24 cellular contexts compared by ENCODE assay signal in genomic region chrX:127457161-127457560, GRCh38.
DNase-seq lines count a peak whose midpoint lies in the region; FAIRE-seq and TF ChIP-seq lines count a peak whose summit lies in the region.
"Had no signal": no experiment of that assay in that cellular context is flagged by ENCODE, and none has a peak within 500 bp of the region (broad histone marks: within the 10 kb centered on the region; RNA-seq: fewer than 3 reads in every experiment).

No MANE protein-coding gene starts in this region.

- H3K4me3 ChIP-seq in bronchial epithelial cell (ENCODE audit: low read depth, low read length): no peak overlapping the region
- H3K4me3 ChIP-seq: A549; BLaER1 treated with 17β-estradiol and CSF1 and Interleukin-3, amounts not matched to agents 10 nM and 100 nM; GM23248 had no signal

- H3K36me3 ChIP-seq in bronchial epithelial cell (ENCODE audit: control insufficient read depth, insufficient read depth, low read length): no peaks in the 10 kb centered on the region
- H3K36me3 ChIP-seq: BE2C; BLaER1 treated with 17β-estradiol and CSF1 and Interleukin-3, amounts not matched to agents 10 nM and 100 nM had no signal

- TF ChIP-seq CTCF in bronchial epithelial cell (IDR thresholded peaks at IDR 0.05; ENCODE audit: insufficient read depth, low read length, severe bottlenecking): no peak

- DNase-seq in HT1080 (ENCODE audit: low read depth): peak; percentile 60
- peak; percentile 14 for DNase-seq in RCC 7860 (ENCODE audit: low spot score)
- DNase-seq in bronchial epithelial cell (ENCODE audit: low read depth): peak; percentile 7
- peak; percentile 35 for DNase-seq in kidney tubule cell (ENCODE audit: low spot score)
- no peak for DNase-seq in SIG-M5 treated with dmso at 0.1 percent for 504 hours (lab: John Stamatoyannopoulos, UW; ENCODE audit: unreplicated experiment)
- no peak for DNase-seq in mesenteric fat pad (ENCODE audit: low spot score)
- DNase-seq in activated CD4-positive, alpha-beta T cell treated with anti-CD3 and anti-CD28 coated beads, Interleukin-2, amount 50 U/mL, for 48 hours: no peak
- DNase-seq: 8988T; ACHN; AML-193; BE2C; Calu3; CD4-positive, alpha-beta T cell; CD8-positive, alpha-beta memory T cell; DMS53; DMS79 treated with DMSO at 0.1 percent for 48 hours; GF-D8; GM23248; H7 had no signal

- H3K27me3 ChIP-seq in bronchial epithelial cell (ENCODE audit: control insufficient read depth, insufficient read depth, low read length): no peaks in the 10 kb centered on the region
- H3K27me3 ChIP-seq: BE2C had no signal

- FAIRE-seq in RCC 7860 (lab: Jason Lieb, UNC): no peak
- no peak for FAIRE-seq in bronchial epithelial cell (lab: Jason Lieb, UNC)
- FAIRE-seq: GM12891, GM18507, H1 had no signal

Comparison
In these comparisons a context has a peak if more than half of its experiments do, and no peak if none do; other contexts are left out.
1. DNase-seq: peak in HT1080 (single experiment), RCC 7860 (single experiment), bronchial epithelial cell (single experiment) and kidney tubule cell (single experiment); none in SIG-M5 treated with dmso at 0.1 percent for 504 hours (single experiment), mesenteric fat pad (single experiment) and activated CD4-positive, alpha-beta T cell treated with anti-CD3 and anti-CD28 coated beads, Interleukin-2, amount 50 U/mL, for 48 hours (0 of 2).